Comparison of ENCODE assay signal across 8 cellular contexts in genomic region chr17:7043544-7044268, GRCh38. TPM values are rescaled to one million over a fixed set of nuclear protein-coding genes. Genes with fewer than 3 reads are reported as not detected.
DNase-seq lines count a peak whose midpoint lies in the region; ATAC-seq and TF ChIP-seq lines count a peak whose summit lies in the region.

A gene with protein sequence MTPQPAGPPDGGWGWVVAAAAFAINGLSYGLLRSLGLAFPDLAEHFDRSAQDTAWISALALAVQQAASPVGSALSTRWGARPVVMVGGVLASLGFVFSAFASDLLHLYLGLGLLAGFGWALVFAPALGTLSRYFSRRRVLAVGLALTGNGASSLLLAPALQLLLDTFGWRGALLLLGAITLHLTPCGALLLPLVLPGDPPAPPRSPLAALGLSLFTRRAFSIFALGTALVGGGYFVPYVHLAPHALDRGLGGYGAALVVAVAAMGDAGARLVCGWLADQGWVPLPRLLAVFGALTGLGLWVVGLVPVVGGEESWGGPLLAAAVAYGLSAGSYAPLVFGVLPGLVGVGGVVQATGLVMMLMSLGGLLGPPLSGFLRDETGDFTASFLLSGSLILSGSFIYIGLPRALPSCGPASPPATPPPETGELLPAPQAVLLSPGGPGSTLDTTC (minus strand): TSS chr17:7044092. CDS start chr17:7043513, 579 bp downstream.

- H3K9me3 ChIP-seq in AG04450 (ENCODE audit: control insufficient read depth, insufficient read depth, low read length) = no peaks in the 10 kb centered on the region; the same call in 1 of the 2 replicates
- H3K9me3 ChIP-seq in esophagus squamous epithelium = no peaks in the 10 kb centered on the region
- H3K9me3 ChIP-seq in neural progenitor cell (ENCODE audit: low read depth) = no peaks in the 10 kb centered on the region

- WGBS in esophagus squamous epithelium, 2 donors = 2 to 3% methylated on average over 10 to 13 of the region's 58 CpGs

- peaks cover 41% of the 10 kb centered on the region for H3K4me1 Mint-ChIP-seq in neural progenitor cell

- POLR2A ChIA-PET in AG04450 (lab: Yijun Ruan, JAX) = interaction anchor here (0.7 kb wide), 1 partner anchor 89 kb away, joined by 3 read pairs; no protein-coding TSS in a partner anchor

- no peak within 1 kb of the TSS for H3K27ac Mint-ChIP-seq in neural progenitor cell

- H3K4me3 Mint-ChIP-seq in neural progenitor cell = peak within 1 kb of the TSS; percentile 60

- H3K36me3 Mint-ChIP-seq in neural progenitor cell = no peaks in the 10 kb centered on the region

- peak; percentile 32 for ATAC-seq in HG03342 (IDR thresholded peaks at IDR 0.05; ENCODE audit: unreplicated experiment)
- ATAC-seq in HG03354 (IDR thresholded peaks at IDR 0.05; ENCODE audit: poor library complexity, severe bottlenecking, unreplicated experiment) = no peak
- ATAC-seq in GM21360 (IDR thresholded peaks at IDR 0.05; ENCODE audit: unreplicated experiment) = no peak

- H3K4me1 ChIP-seq in esophagus squamous epithelium = peaks cover 30 to 72% (median 34%) of the 10 kb centered on the region in 3 donors
- H3K4me1 ChIP-seq in neural progenitor cell = peaks cover 31% of the 10 kb centered on the region

- TF ChIP-seq CTCF in AG04450 (IDR thresholded peaks at IDR 0.05; ENCODE audit: low read depth, low read length) (no peak), esophagus squamous epithelium (IDR thresholded peaks at IDR 0.05) (no peak), neural progenitor cell (IDR thresholded peaks at IDR 0.05) (no peak)

- CTCF ChIA-PET in AG04450 (lab: Charles Lee) = interaction anchor here (0.9 to 3.2 kb wide), 2 partner anchors 171 to 253 kb away, joined by 3 to 20 read pairs; no protein-coding TSS in a partner anchor

- H3K9ac ChIP-seq in neural progenitor cell = no peak within 1 kb of the TSS

- DNase-seq in AG04450 (ENCODE audit: low read depth, low spot score) (no peak), esophagus squamous epithelium (lab: John Stamatoyannopoulos, UW) (no peak), neural progenitor cell (ENCODE audit: low spot score) (peak; percentile 58), OCI-M1 (lab: John Stamatoyannopoulos, UW) (no peak)
- peak; percentile 45 to 57 for DNase-seq in activated CD4-positive, alpha-beta T cell treated with anti-CD3 and anti-CD28 coated beads, Interleukin-2, amount 50 U/mL, for 48 hours

- H3K27ac ChIP-seq in AG04450 (ENCODE audit: low read depth, low read length) (no peak within 1 kb of the TSS), esophagus squamous epithelium (peak within 1 kb of the TSS; percentile 49 to 95 (median 84)), neural progenitor cell (no peak within 1 kb of the TSS)

- H3K4me2 ChIP-seq in neural progenitor cell = peak within 1 kb of the TSS; percentile 80

- intact Hi-C loops in esophagus squamous epithelium (cut with DNase I) = no loop called here

- H3K9me3 Mint-ChIP-seq in neural progenitor cell = no peaks in the 10 kb centered on the region

- no peak for TF ChIP-seq POLR2A in esophagus squamous epithelium (IDR thresholded peaks at IDR 0.05)

- no peaks in the 10 kb centered on the region for H3K36me3 ChIP-seq in esophagus squamous epithelium
- H3K36me3 ChIP-seq in neural progenitor cell = no peaks in the 10 kb centered on the region

- peaks cover 38% of the 10 kb centered on the region for H3K27me3 Mint-ChIP-seq in neural progenitor cell (ENCODE audit: insufficient read depth, low read depth)

- peak within 1 kb of the TSS; percentile 39 for H2AFZ ChIP-seq in neural progenitor cell (replicated peaks)

- H3K79me2 ChIP-seq in neural progenitor cell (ENCODE audit: low read depth) = no peaks in the 10 kb centered on the region

- H4K20me1 ChIP-seq in neural progenitor cell (ENCODE audit: low read depth) = peaks cover 31% of the 10 kb centered on the region

- H3K27me3 ChIP-seq in AG04450 (ENCODE audit: control insufficient read depth, insufficient read depth, low read length) (peaks cover 34% of the 10 kb centered on the region), esophagus squamous epithelium (peaks cover 0 to 35% (median 2%) of the 10 kb centered on the region in 4 donors), neural progenitor cell (peaks cover 78% of the 10 kb centered on the region)

- peaks cover 26% of the 10 kb centered on the region for H3F3A ChIP-seq in neural progenitor cell (ENCODE audit: low read depth)

- H3K4me3 ChIP-seq in AG04450 (ENCODE audit: low read depth, low read length) (peak within 1 kb of the TSS; percentile 41), esophagus squamous epithelium (peak within 1 kb of the TSS; percentile 26 to 70 (median 64)), neural progenitor cell (peak within 1 kb of the TSS; percentile 43)

RNA-seq across cellular contexts. Expression of the gene that starts here (rescaled TPM):
- polyA plus RNA-seq in AG04450 (2011; rRNA removed) = not detected in 2 replicates
- polyA minus RNA-seq in AG04450 (2011; rRNA and poly(A)+ RNA removed) = not detected in 2 replicates
- total RNA-seq in esophagus squamous epithelium = 1 to 10 TPM in 1 of 4 donors, under 1 TPM in 2, not detected in 1; 0.56 to 2.1 (median 0.72) TPM
- not detected in 2 replicates for total RNA-seq in neural progenitor cell (ENCODE audit: low replicate concordance)

Comparison
In these comparisons a context has a peak if more than half of its experiments do, and no peak if none do; other contexts are left out.
1. Peak in DNase-seq, H3K4me3 ChIP-seq and H3K4me2 ChIP-seq in neural progenitor cell; RNA of the gene not detected or under 1 TPM.
2. DNase-seq: peak in activated CD4-positive, alpha-beta T cell treated with anti-CD3 and anti-CD28 coated beads, Interleukin-2, amount 50 U/mL, for 48 hours (2 of 2); none in AG04450 (single experiment), esophagus squamous epithelium (single experiment) and OCI-M1 (single experiment).
3. H3K27ac ChIP-seq: peak in esophagus squamous epithelium (4 of 4); none in AG04450 (single experiment) and neural progenitor cell (single experiment).
4. Peak in every context shown above with its lines, with median percentiles within 50 percentile points of each other: H3K4me3 ChIP-seq.